Comparison of ENCODE assay signal across 8 cellular contexts in the genomic region with DNA sequence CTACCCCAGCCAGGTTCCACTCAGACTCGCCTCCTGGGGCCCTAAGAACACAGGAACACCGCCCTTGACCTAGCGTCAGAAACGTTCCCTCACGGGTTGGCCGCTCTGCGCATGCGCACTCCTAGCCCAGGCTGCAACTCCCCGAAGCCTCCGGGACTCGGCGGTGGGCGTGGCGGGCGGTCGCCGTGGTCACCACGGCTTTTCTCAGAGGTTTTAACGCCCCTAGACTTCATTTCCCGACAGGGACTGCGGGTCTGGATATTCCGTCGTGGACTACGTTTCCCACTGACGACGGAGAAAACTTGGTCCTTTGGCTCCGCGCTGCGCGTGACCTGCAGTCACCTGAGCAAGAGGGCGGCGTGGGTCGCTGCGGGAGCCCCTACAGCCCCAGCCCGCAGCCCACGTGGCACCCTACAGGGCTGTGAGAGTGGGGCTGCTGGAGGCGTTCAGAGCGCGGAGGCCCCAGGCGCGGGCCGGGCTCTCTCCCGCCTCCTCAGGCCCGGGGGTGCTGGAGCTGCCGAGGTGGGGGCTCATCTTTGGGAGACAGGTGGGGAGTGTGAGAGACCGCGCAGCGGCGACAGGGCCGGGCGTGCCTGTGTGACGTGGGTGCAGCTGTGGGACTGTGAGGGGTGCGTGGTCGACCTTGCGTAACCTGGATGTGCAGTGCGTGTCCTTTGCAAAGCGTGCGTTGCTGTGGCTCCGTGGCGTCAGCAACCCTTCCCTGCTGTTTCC. TPM values are rescaled to one million over a fixed set of nuclear protein-coding genes. Genes with fewer than 3 reads are reported as not detected.
A peak's percentile ranks its signal among the peaks of the same experiment; 100 is the strongest.
DNase-seq lines count a peak whose midpoint lies in the region; ATAC-seq and TF ChIP-seq lines count a peak whose summit lies in the region.

No MANE protein-coding gene starts in this region.

- H3K4me1 Mint-ChIP-seq in neural crest cell = peaks cover 10% of the 10 kb centered on the region

- peaks cover 33% of the 10 kb centered on the region for H3K36me3 Mint-ChIP-seq in neural crest cell (ENCODE audit: low read depth)

- no peak for TF ChIP-seq POLR2A in gastroesophageal sphincter (IDR thresholded peaks at IDR 0.05)

- H3K4me1 ChIP-seq in A673 (ENCODE audit: insufficient read depth, low read length, poor library complexity, severe bottlenecking) (no peaks in the 10 kb centered on the region), gastroesophageal sphincter (peaks cover 0 to 17% (median 0%) of the 10 kb centered on the region in 3 donors), thymus (ENCODE audit: control insufficient read depth, insufficient read depth, low read length) (no peaks in the 10 kb centered on the region)

- peak overlapping the region; percentile 30 for H3K4me3 ChIP-seq in A673 (ENCODE audit: low read depth, low read length, poor library complexity, severe bottlenecking)
- H3K4me3 ChIP-seq in gastroesophageal sphincter = peak overlapping the region; percentile 64 to 82
- H3K4me3 ChIP-seq in thymus (ENCODE audit: low read length) = peak overlapping the region; percentile 30

- H3K4me3 Mint-ChIP-seq in neural crest cell = peak overlapping the region; percentile 84

- TF ChIP-seq CTCF in A673 (conservative IDR thresholded peaks at IDR 0.05; ENCODE audit: low read depth, low read length) (no peak), gastroesophageal sphincter (IDR thresholded peaks at IDR 0.05) (no peak), neural crest cell (conservative IDR thresholded peaks at IDR 0.05) (no peak)

- no peak for TF ChIP-seq EP300 in gastroesophageal sphincter (IDR thresholded peaks at IDR 0.05)

- peaks cover 10% of the 10 kb centered on the region for H3K9me3 ChIP-seq in A673 (ENCODE audit: low read depth, low read length, poor library complexity, severe bottlenecking)
- peaks cover 0 to 46% (median 0%) of the 10 kb centered on the region in 3 donors for H3K9me3 ChIP-seq in gastroesophageal sphincter
- H3K9me3 ChIP-seq in thymus (ENCODE audit: control insufficient read depth) = peaks cover 2% of the 10 kb centered on the region

- BruUV-seq in A673 (replicated peaks; lab: Mats Ljungman, UMichigan) = no TSS peak

- no peaks in the 10 kb centered on the region for H3K36me3 ChIP-seq in A673 (ENCODE audit: insufficient read depth, low read length, poor library complexity, severe bottlenecking)
- peaks cover 0 to 31% of the 10 kb centered on the region in 2 donors for H3K36me3 ChIP-seq in gastroesophageal sphincter
- no peaks in the 10 kb centered on the region for H3K36me3 ChIP-seq in thymus (ENCODE audit: control insufficient read depth, insufficient read depth)

- no peaks in the 10 kb centered on the region for H3K27me3 Mint-ChIP-seq in neural crest cell (ENCODE audit: low read depth)

- H3K27ac ChIP-seq in A673 (ENCODE audit: low read depth, low read length, poor library complexity, severe bottlenecking) = no peak overlapping the region
- H3K27ac ChIP-seq in gastroesophageal sphincter = peak overlapping the region in 3 of 4 donors; percentile 63 to 80 (median 75)
- no peak overlapping the region for H3K27ac ChIP-seq in thymus (ENCODE audit: low read depth)

- POLR2A ChIA-PET in A673 (lab: Charles Lee; ENCODE audit: low non-redundant PET) = no interaction called here

- CTCF ChIA-PET in A673 (lab: Charles Lee) = no interaction called here

- intact Hi-C loops in A673 (cut with micrococcal nuclease; ENCODE audit: unreplicated experiment) = no loop called here

- DNase-seq in A673 (ENCODE audit: low spot score) (peak; percentile 51), M059J (ENCODE audit: low read depth) (peak; percentile 55), activated T-cell treated with anti-CD3 and anti-CD28 coated beads for 4 hours (peak; percentile 3), neural crest cell (ENCODE audit: low read depth, low spot score) (peak; percentile 68), GDM1 (lab: John Stamatoyannopoulos, UW) (no peak)

- H3K27ac Mint-ChIP-seq in neural crest cell (ENCODE audit: unreplicated experiment) = no peak overlapping the region

- 0% methylated on average over 4 of the region's 60 CpGs; no CpG with 5 or more reads in 1 of the 2 donors for WGBS in gastroesophageal sphincter (ENCODE audit: low coverage in 1 of 2), 2 donors
- 7% methylated on average over 60 of the region's 60 CpGs for WGBS in thymus

- H3K27me3 ChIP-seq in A673 (replicated peaks; ENCODE audit: insufficient read depth, low read depth, low read length, poor library complexity) (no peaks in the 10 kb centered on the region), gastroesophageal sphincter (no peaks in the 10 kb centered on the region), thymus (ENCODE audit: control insufficient read depth, insufficient read depth) (no peaks in the 10 kb centered on the region)

- peaks cover 30% of the 10 kb centered on the region for H3K9me3 Mint-ChIP-seq in neural crest cell

- ATAC-seq in gastroesophageal sphincter (peak; percentile 85), HG03039 (IDR thresholded peaks at IDR 0.05; ENCODE audit: unreplicated experiment) (no peak)

RNA-seq across cellular contexts. Expression of a gene that starts 38.0 kb away (rescaled TPM):
- total RNA-seq in A673 (2021) (5.0 and 8.7 TPM in 2 replicates), gastroesophageal sphincter (10 to 100 TPM in 1 of 4 donors, 1 to 10 TPM in 3; 5.7 to 16.3 (median 8.4) TPM), neural crest cell (16.1 and 16.7 TPM in 2 replicates)
- total RNA-seq in M059J (2014; rRNA removed; shearing (Covaris generic)) = 3.4 and 3.8 TPM in 2 replicates
- polyA plus RNA-seq in thymus = 1.8 TPM

Comparison
In these comparisons a context has a peak if more than half of its experiments do, and no peak if none do; other contexts are left out.
1. H3K27ac ChIP-seq: peak in gastroesophageal sphincter (3 of 4); none in A673 (single experiment) and thymus (single experiment).
2. Peak in every context shown above with its lines, with median percentiles within 50 percentile points of each other: H3K4me3 ChIP-seq.